ENCODE assay signal across 8 cellular contexts in genomic region chr13:97030705-97031452, GRCh38. TPM values are rescaled to one million over a fixed set of nuclear protein-coding genes. Genes with fewer than 3 reads are reported as not detected.
DNase-seq lines count a peak whose midpoint lies in the region; ATAC-seq and TF ChIP-seq lines count a peak whose summit lies in the region.

No MANE protein-coding gene starts in this region.

- H3K27ac ChIP-seq in 22Rv1: no peak overlapping the region

- no peak overlapping the region for H3K4me3 Mint-ChIP-seq in stimulated activated effector memory CD8-positive, alpha-beta T cell treated with anti-CD3 and anti-CD28 coated beads, Interleukin-12 subunit alpha, Interleukin-12 subunit beta, amount 100 ng/mL, for 72 hours

- H3K27ac Mint-ChIP-seq in stimulated activated effector memory CD8-positive, alpha-beta T cell treated with anti-CD3 and anti-CD28 coated beads, Interleukin-12 subunit alpha, Interleukin-12 subunit beta, amount 100 ng/mL, for 72 hours: no peak overlapping the region

- H3K9me3 Mint-ChIP-seq in stimulated activated effector memory CD8-positive, alpha-beta T cell treated with anti-CD3 and anti-CD28 coated beads, Interleukin-12 subunit alpha, Interleukin-12 subunit beta, amount 100 ng/mL, for 72 hours: no peaks in the 10 kb centered on the region

- no peaks in the 10 kb centered on the region for H3K36me3 Mint-ChIP-seq in stimulated activated effector memory CD8-positive, alpha-beta T cell treated with anti-CD3 and anti-CD28 coated beads, Interleukin-12 subunit alpha, Interleukin-12 subunit beta, amount 100 ng/mL, for 72 hours

- DNase-seq in NCI-H345 (lab: John Stamatoyannopoulos, UW) (peak; percentile 18), dermis microvascular lymphatic vessel endothelial cell (ENCODE audit: low read depth in 2 of 2) (peak; percentile 10 to 80), renal cortical epithelial cell (ENCODE audit: low read depth) (peak; percentile 41), islet precursor cell (no peak)
- DNase-seq in stimulated activated effector memory CD8-positive, alpha-beta T cell treated with anti-CD3 and anti-CD28 coated beads, Interleukin-12 subunit alpha, Interleukin-12 subunit beta, amount 100 ng/mL, for 72 hours (ENCODE audit: low spot score in 2 of 2): no peak
- no peak for DNase-seq in activated CD4-positive, alpha-beta T cell treated with anti-CD3 and anti-CD28 coated beads, Interleukin-2, amount 50 U/mL, for 4 hours

- no peaks in the 10 kb centered on the region for H3K4me1 Mint-ChIP-seq in stimulated activated effector memory CD8-positive, alpha-beta T cell treated with anti-CD3 and anti-CD28 coated beads, Interleukin-12 subunit alpha, Interleukin-12 subunit beta, amount 100 ng/mL, for 72 hours

- ATAC-seq in GM19467 (IDR thresholded peaks at IDR 0.05; ENCODE audit: unreplicated experiment): peak; percentile 42
- ATAC-seq in stimulated activated effector memory CD8-positive, alpha-beta T cell treated with anti-CD3 and anti-CD28 coated beads, Interleukin-12 subunit alpha, Interleukin-12 subunit beta, amount 100 ng/mL, for 72 hours: no peak

- peak; percentile 69 for TF ChIP-seq CTCF in 22Rv1 (IDR thresholded peaks at IDR 0.05)

RNA-seq across cellular contexts. Expression of gene OXGR1, which starts 36.6 kb away (rescaled TPM):
- not detected in 2 replicates for total RNA-seq in dermis microvascular lymphatic vessel endothelial cell
- not detected in 2 replicates for total RNA-seq in renal cortical epithelial cell

Comparison
In these comparisons a context has a peak if more than half of its experiments do, and no peak if none do; other contexts are left out.
1. DNase-seq: peak in NCI-H345 (single experiment), dermis microvascular lymphatic vessel endothelial cell (2 of 2) and renal cortical epithelial cell (single experiment); none in stimulated activated effector memory CD8-positive, alpha-beta T cell treated with anti-CD3 and anti-CD28 coated beads, Interleukin-12 subunit alpha, Interleukin-12 subunit beta, amount 100 ng/mL, for 72 hours (0 of 2), activated CD4-positive, alpha-beta T cell treated with anti-CD3 and anti-CD28 coated beads, Interleukin-2, amount 50 U/mL, for 4 hours (0 of 2) and islet precursor cell (single experiment).